ENCODE assay signal across 1 cellular context in genomic region chr18:13611058-13611615, GRCh38.
TF ChIP-seq lines count a peak whose summit lies in the region.

No MANE protein-coding gene starts in this region.

TF ChIP-seq in GM12878, 131 proteins besides CTCF, POLR2A, EP300 and RAD21 (continued from another document and continues in another):
- TF ChIP-seq ZBTB4 (CRISPR knock-in tag; IDR thresholded peaks at IDR 0.05): no peak
- 0 out of 2 replicates have a peak, but pooled peaks have one; percentile 2 for TF ChIP-seq SMC3 (IDR thresholded peaks at IDR 0.05; ENCODE audit: borderline replicate concordance, low read length)
- TF ChIP-seq ESRRA (IDR thresholded peaks at IDR 0.05; ENCODE audit: low read length): 0 out of 2 replicates have a peak, but pooled peaks have one; percentile 4
- no peak for TF ChIP-seq MTA3 (IDR thresholded peaks at IDR 0.05; ENCODE audit: borderline replicate concordance, low read length)
- no peak for TF ChIP-seq CBX3 (IDR thresholded peaks at IDR 0.05; ENCODE audit: borderline replicate concordance, low read depth)
- TF ChIP-seq EGR1 (IDR thresholded peaks at IDR 0.05; ENCODE audit: borderline replicate concordance in 1 of 2, low read depth in 2 of 2, low read length in 2 of 2): no peak
- no peak for TF ChIP-seq SREBF2 (IDR thresholded peaks at IDR 0.05; ENCODE audit: low read length)
- TF ChIP-seq ZBTB33 (IDR thresholded peaks at IDR 0.05): no peak
- TF ChIP-seq ZNF592 (IDR thresholded peaks at IDR 0.05): peak; percentile 95
- no peak for TF ChIP-seq NR2C1 (IDR thresholded peaks at IDR 0.05)
- no peak for TF ChIP-seq SP1 (IDR thresholded peaks at IDR 0.05; ENCODE audit: low read depth, low read length)
- TF ChIP-seq SMAD5 (IDR thresholded peaks at IDR 0.05; ENCODE audit: low read depth): no peak
- peak; percentile 79 to 85 for TF ChIP-seq IKZF2 (IDR thresholded peaks at IDR 0.05)
- TF ChIP-seq MTA2 (IDR thresholded peaks at IDR 0.05; ENCODE audit: low read depth): peak; percentile 95
- TF ChIP-seq, protein P1, sequence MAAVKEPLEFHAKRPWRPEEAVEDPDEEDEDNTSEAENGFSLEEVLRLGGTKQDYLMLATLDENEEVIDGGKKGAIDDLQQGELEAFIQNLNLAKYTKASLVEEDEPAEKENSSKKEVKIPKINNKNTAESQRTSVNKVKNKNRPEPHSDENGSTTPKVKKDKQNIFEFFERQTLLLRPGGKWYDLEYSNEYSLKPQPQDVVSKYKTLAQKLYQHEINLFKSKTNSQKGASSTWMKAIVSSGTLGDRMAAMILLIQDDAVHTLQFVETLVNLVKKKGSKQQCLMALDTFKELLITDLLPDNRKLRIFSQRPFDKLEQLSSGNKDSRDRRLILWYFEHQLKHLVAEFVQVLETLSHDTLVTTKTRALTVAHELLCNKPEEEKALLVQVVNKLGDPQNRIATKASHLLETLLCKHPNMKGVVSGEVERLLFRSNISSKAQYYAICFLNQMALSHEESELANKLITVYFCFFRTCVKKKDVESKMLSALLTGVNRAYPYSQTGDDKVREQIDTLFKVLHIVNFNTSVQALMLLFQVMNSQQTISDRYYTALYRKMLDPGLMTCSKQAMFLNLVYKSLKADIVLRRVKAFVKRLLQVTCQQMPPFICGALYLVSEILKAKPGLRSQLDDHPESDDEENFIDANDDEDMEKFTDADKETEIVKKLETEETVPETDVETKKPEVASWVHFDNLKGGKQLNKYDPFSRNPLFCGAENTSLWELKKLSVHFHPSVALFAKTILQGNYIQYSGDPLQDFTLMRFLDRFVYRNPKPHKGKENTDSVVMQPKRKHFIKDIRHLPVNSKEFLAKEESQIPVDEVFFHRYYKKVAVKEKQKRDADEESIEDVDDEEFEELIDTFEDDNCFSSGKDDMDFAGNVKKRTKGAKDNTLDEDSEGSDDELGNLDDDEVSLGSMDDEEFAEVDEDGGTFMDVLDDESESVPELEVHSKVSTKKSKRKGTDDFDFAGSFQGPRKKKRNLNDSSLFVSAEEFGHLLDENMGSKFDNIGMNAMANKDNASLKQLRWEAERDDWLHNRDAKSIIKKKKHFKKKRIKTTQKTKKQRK (IDR thresholded peaks at IDR 0.05; ENCODE audit: low read depth, low read length): no peak
- no peak for TF ChIP-seq IRF4 (IDR thresholded peaks at IDR 0.05; ENCODE audit: low read depth, low read length)
- peak; percentile 24; the same call in 1 of the 2 replicates for TF ChIP-seq RFX5 (IDR thresholded peaks at IDR 0.05; ENCODE audit: low read depth, low read length)
- no peak for TF ChIP-seq ZSCAN29 (IDR thresholded peaks at IDR 0.05)
- peak; percentile 88 for TF ChIP-seq SMAD1 (IDR thresholded peaks at IDR 0.05; ENCODE audit: low read depth, partially characterized antibody)
- TF ChIP-seq CHD4 (IDR thresholded peaks at IDR 0.05): no peak
- TF ChIP-seq MYC (IDR thresholded peaks at IDR 0.05; ENCODE audit: insufficient read depth, insufficient read length, insufficient replicate concordance, low read length, severe bottlenecking): no peak
- TF ChIP-seq SUPT20H (IDR thresholded peaks at IDR 0.05; ENCODE audit: borderline replicate concordance, control insufficient read depth, low read depth, low read length): no peak
- peak; percentile 97 for TF ChIP-seq ATF7 (IDR thresholded peaks at IDR 0.05; ENCODE audit: low read depth)
- peak; percentile 87 for TF ChIP-seq NBN (IDR thresholded peaks at IDR 0.05)
- TF ChIP-seq, protein P2, sequence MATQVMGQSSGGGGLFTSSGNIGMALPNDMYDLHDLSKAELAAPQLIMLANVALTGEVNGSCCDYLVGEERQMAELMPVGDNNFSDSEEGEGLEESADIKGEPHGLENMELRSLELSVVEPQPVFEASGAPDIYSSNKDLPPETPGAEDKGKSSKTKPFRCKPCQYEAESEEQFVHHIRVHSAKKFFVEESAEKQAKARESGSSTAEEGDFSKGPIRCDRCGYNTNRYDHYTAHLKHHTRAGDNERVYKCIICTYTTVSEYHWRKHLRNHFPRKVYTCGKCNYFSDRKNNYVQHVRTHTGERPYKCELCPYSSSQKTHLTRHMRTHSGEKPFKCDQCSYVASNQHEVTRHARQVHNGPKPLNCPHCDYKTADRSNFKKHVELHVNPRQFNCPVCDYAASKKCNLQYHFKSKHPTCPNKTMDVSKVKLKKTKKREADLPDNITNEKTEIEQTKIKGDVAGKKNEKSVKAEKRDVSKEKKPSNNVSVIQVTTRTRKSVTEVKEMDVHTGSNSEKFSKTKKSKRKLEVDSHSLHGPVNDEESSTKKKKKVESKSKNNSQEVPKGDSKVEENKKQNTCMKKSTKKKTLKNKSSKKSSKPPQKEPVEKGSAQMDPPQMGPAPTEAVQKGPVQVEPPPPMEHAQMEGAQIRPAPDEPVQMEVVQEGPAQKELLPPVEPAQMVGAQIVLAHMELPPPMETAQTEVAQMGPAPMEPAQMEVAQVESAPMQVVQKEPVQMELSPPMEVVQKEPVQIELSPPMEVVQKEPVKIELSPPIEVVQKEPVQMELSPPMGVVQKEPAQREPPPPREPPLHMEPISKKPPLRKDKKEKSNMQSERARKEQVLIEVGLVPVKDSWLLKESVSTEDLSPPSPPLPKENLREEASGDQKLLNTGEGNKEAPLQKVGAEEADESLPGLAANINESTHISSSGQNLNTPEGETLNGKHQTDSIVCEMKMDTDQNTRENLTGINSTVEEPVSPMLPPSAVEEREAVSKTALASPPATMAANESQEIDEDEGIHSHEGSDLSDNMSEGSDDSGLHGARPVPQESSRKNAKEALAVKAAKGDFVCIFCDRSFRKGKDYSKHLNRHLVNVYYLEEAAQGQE (IDR thresholded peaks at IDR 0.05; ENCODE audit: low read depth, low read length): no peak
- peak; percentile 88 for TF ChIP-seq MXI1 (IDR thresholded peaks at IDR 0.05; ENCODE audit: low read depth, low read length)
- TF ChIP-seq GATAD2B (conservative IDR thresholded peaks at IDR 0.05; ENCODE audit: low read depth): no peak; the same call in 1 of the 2 replicates
- TF ChIP-seq RELA (IDR thresholded peaks at IDR 0.05; ENCODE audit: borderline replicate concordance, partially characterized antibody): peak; percentile 49
- peak; percentile 79 for TF ChIP-seq NR2F1 (conservative IDR thresholded peaks at IDR 0.05)
- no peak for TF ChIP-seq SUZ12 (IDR thresholded peaks at IDR 0.05; ENCODE audit: unreplicated experiment)
- no peak for TF ChIP-seq FOS (IDR thresholded peaks at IDR 0.05; ENCODE audit: borderline replicate concordance, extremely low read depth, insufficient read length)
- no peak for TF ChIP-seq FOXK2 (IDR thresholded peaks at IDR 0.05)
- TF ChIP-seq, protein P3, sequence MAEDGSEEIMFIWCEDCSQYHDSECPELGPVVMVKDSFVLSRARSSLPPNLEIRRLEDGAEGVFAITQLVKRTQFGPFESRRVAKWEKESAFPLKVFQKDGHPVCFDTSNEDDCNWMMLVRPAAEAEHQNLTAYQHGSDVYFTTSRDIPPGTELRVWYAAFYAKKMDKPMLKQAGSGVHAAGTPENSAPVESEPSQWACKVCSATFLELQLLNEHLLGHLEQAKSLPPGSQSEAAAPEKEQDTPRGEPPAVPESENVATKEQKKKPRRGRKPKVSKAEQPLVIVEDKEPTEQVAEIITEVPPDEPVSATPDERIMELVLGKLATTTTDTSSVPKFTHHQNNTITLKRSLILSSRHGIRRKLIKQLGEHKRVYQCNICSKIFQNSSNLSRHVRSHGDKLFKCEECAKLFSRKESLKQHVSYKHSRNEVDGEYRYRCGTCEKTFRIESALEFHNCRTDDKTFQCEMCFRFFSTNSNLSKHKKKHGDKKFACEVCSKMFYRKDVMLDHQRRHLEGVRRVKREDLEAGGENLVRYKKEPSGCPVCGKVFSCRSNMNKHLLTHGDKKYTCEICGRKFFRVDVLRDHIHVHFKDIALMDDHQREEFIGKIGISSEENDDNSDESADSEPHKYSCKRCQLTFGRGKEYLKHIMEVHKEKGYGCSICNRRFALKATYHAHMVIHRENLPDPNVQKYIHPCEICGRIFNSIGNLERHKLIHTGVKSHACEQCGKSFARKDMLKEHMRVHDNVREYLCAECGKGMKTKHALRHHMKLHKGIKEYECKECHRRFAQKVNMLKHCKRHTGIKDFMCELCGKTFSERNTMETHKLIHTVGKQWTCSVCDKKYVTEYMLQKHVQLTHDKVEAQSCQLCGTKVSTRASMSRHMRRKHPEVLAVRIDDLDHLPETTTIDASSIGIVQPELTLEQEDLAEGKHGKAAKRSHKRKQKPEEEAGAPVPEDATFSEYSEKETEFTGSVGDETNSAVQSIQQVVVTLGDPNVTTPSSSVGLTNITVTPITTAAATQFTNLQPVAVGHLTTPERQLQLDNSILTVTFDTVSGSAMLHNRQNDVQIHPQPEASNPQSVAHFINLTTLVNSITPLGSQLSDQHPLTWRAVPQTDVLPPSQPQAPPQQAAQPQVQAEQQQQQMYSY (CRISPR knock-in tag; IDR thresholded peaks at IDR 0.05): no peak
- TF ChIP-seq, protein P4, sequence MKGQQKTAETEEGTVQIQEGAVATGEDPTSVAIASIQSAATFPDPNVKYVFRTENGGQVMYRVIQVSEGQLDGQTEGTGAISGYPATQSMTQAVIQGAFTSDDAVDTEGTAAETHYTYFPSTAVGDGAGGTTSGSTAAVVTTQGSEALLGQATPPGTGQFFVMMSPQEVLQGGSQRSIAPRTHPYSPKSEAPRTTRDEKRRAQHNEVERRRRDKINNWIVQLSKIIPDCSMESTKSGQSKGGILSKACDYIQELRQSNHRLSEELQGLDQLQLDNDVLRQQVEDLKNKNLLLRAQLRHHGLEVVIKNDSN (IDR thresholded peaks at IDR 0.05; ENCODE audit: borderline replicate concordance, extremely low read length, insufficient read depth, low read depth, low read length): no peak
- peak; percentile 93 for TF ChIP-seq CHD2 (IDR thresholded peaks at IDR 0.05; ENCODE audit: borderline replicate concordance, low read depth, low read length)
- TF ChIP-seq, protein P5, sequence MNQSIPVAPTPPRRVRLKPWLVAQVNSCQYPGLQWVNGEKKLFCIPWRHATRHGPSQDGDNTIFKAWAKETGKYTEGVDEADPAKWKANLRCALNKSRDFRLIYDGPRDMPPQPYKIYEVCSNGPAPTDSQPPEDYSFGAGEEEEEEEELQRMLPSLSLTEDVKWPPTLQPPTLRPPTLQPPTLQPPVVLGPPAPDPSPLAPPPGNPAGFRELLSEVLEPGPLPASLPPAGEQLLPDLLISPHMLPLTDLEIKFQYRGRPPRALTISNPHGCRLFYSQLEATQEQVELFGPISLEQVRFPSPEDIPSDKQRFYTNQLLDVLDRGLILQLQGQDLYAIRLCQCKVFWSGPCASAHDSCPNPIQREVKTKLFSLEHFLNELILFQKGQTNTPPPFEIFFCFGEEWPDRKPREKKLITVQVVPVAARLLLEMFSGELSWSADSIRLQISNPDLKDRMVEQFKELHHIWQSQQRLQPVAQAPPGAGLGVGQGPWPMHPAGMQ (IDR thresholded peaks at IDR 0.05; ENCODE audit: borderline replicate concordance): no peak
